ENCODE assay signal across 19 cellular contexts in genomic region chr20:14232650-14233049, GRCh38.
DNase-seq lines count a peak whose midpoint lies in the region; ATAC-seq and TF ChIP-seq lines count a peak whose summit lies in the region.
"Had no signal": no experiment of that assay in that cellular context is flagged by ENCODE, and none has a peak within 500 bp of the region (broad histone marks: within the 10 kb centered on the region; RNA-seq: fewer than 3 reads in every experiment).

No MANE protein-coding gene starts in this region.

- H3K9me3 ChIP-seq in esophagus squamous epithelium: no peaks in the 10 kb centered on the region
- H3K9me3 ChIP-seq: adrenal gland had no signal

- H3K27ac ChIP-seq in esophagus squamous epithelium: no peak overlapping the region
- H3K27ac ChIP-seq: adrenal gland, neural progenitor cell had no signal

- H3K4me3 ChIP-seq in esophagus squamous epithelium: no peak overlapping the region
- H3K4me3 ChIP-seq: adrenal gland, neural progenitor cell had no signal

- H3K4me1 ChIP-seq in esophagus squamous epithelium: no peaks in the 10 kb centered on the region
- H3K4me1 ChIP-seq: adrenal gland, neural progenitor cell had no signal

- DNase-seq in RPMI8226 (peak; percentile 26), NCI-H446 (lab: John Stamatoyannopoulos, UW) (no peak), esophagus squamous epithelium (lab: John Stamatoyannopoulos, UW) (no peak), GM13976 (ENCODE audit: low spot score) (no peak)
- DNase-seq in activated naive CD4-positive, alpha-beta T cell (lab: John Stamatoyannopoulos, UW): no peak
- DNase-seq: adrenal gland; caudate nucleus; CD4-positive, alpha-beta memory T cell; effector memory CD4-positive, alpha-beta T cell; hippocampal formation; Kasumi-1; NCI-H1417; stimulated activated CD4-positive, alpha-beta T cell treated with anti-CD3 and anti-CD28 coated beads, Interleukin-15, amount 100 ng/mL, for 24 hours; stimulated activated naive CD8-positive, alpha-beta T cell treated with anti-CD3 and anti-CD28 coated beads, Interleukin-15, amount 100 ng/mL, for 72 hours had no signal

- in situ Hi-C loops in GM13976 (cut with MboI; ENCODE audit: low sequenced_read_pairs, unreplicated experiment): no loop called here

- 92 to 100% methylated on average over 2 of the region's 2 CpGs for WGBS in esophagus squamous epithelium, 2 donors

- TF ChIP-seq CTCF in esophagus squamous epithelium (IDR thresholded peaks at IDR 0.05): no peak
- no peak for TF ChIP-seq CTCF in GM13976 (IDR thresholded peaks at IDR 0.05; ENCODE audit: borderline replicate concordance, control extremely low read depth, extremely low read depth, insufficient read depth, missing control alignments)

- no peak for TF ChIP-seq POLR2A in GM18505 (IDR thresholded peaks at IDR 0.05; ENCODE audit: borderline replicate concordance, extremely low read depth, insufficient read depth, insufficient read length)
- TF ChIP-seq POLR2A in esophagus squamous epithelium (IDR thresholded peaks at IDR 0.05): no peak

- no peaks in the 10 kb centered on the region for H3K36me3 ChIP-seq in esophagus squamous epithelium
- H3K36me3 ChIP-seq: adrenal gland, neural progenitor cell had no signal

- ATAC-seq in GM18505 (IDR thresholded peaks at IDR 0.05; ENCODE audit: unreplicated experiment): peak; percentile 71
- ATAC-seq in GM19463 (IDR thresholded peaks at IDR 0.05; ENCODE audit: unreplicated experiment): peak; percentile 73
- ATAC-seq in HG03159 (IDR thresholded peaks at IDR 0.05; ENCODE audit: unreplicated experiment): peak; percentile 77
- ATAC-seq: activated T-helper 17 cell treated with anti-CD3 and anti-CD28 coated beads, Interleukin-2, amount 50 U/mL, for 72 hours; stimulated activated naive CD8-positive, alpha-beta T cell treated with anti-CD3 and anti-CD28 coated beads, Interleukin-15, amount 100 ng/mL, for 72 hours had no signal

- intact Hi-C loops in esophagus squamous epithelium (cut with DNase I): no loop called here

- no peaks in the 10 kb centered on the region for H3K27me3 ChIP-seq in esophagus squamous epithelium
- H3K27me3 ChIP-seq: adrenal gland, neural progenitor cell had no signal
